ENCODE assay signal across 28 cellular contexts in genomic region chr9:8408575-8409190, GRCh38.
"Had no signal": no experiment of that assay in that cellular context is flagged by ENCODE, and none has a peak within 500 bp of the region (broad histone marks: within the 10 kb centered on the region; RNA-seq: fewer than 3 reads in every experiment).

No MANE protein-coding gene starts in this region.

- H2AFZ ChIP-seq: hepatocyte had no signal

- H3K36me3 ChIP-seq: colonic mucosa, esophagus muscularis mucosa, gastroesophageal sphincter, heart left ventricle, ovary, sigmoid colon, thoracic aorta, tibial nerve, upper lobe of left lung had no signal

- H3K4me3 ChIP-seq: colonic mucosa, esophagus muscularis mucosa, gastroesophageal sphincter, heart left ventricle, hepatocyte, ovary, psoas muscle, sigmoid colon, thoracic aorta, tibial nerve, upper lobe of left lung had no signal

- H3K79me2 ChIP-seq: hepatocyte had no signal

- H3K36me3 Mint-ChIP-seq: mesothelial cell of epicardium; naive thymus-derived CD4-positive, alpha-beta T cell; stimulated activated naive B cell treated with anti-CD40 and anti-IgM and Interleukin-4, amounts not matched to agents 10 μg/mL and 1 μg/mL and 100 μg/mL, for 72 hours had no signal

- ATAC-seq: foreskin keratinocyte; gastroesophageal sphincter; heart left ventricle; left lobe of liver; naive thymus-derived CD4-positive, alpha-beta T cell; psoas muscle; right cardiac atrium; stimulated activated naive B cell treated with anti-CD40 and anti-IgM and Interleukin-4, amounts not matched to agents 10 μg/mL and 1 μg/mL and 100 μg/mL, for 72 hours had no signal

- H3K4me3 Mint-ChIP-seq: dendritic cell treated with granulocyte-macrophage colony-stimulating factor and Interleukin-4, amounts not matched to agents 40 ng/mL and 50 ng/mL, for 4 days; endodermal cell; mesothelial cell of epicardium; naive thymus-derived CD4-positive, alpha-beta T cell; nephron; stimulated activated naive B cell treated with anti-CD40 and anti-IgM and Interleukin-4, amounts not matched to agents 10 μg/mL and 1 μg/mL and 100 μg/mL, for 72 hours; stimulated activated naive CD8-positive, alpha-beta T cell treated with anti-CD3 and anti-CD28 coated beads, Interleukin-15, Interleukin-2, amounts not matched to agents 100 ng/mL and 50 ng/mL, for 24 hours had no signal

- H3K9me3 Mint-ChIP-seq: dendritic cell treated with granulocyte-macrophage colony-stimulating factor and Interleukin-4, amounts not matched to agents 40 ng/mL and 50 ng/mL, for 4 days; endodermal cell; naive thymus-derived CD4-positive, alpha-beta T cell; nephron; stimulated activated naive B cell treated with anti-CD40 and anti-IgM and Interleukin-4, amounts not matched to agents 10 μg/mL and 1 μg/mL and 100 μg/mL, for 72 hours; stimulated activated naive CD8-positive, alpha-beta T cell treated with anti-CD3 and anti-CD28 coated beads, Interleukin-15, Interleukin-2, amounts not matched to agents 100 ng/mL and 50 ng/mL, for 24 hours had no signal

- DNase-seq: colonic mucosa; effector CD8-positive, alpha-beta T cell; endodermal cell; foreskin keratinocyte; heart left ventricle; kidney; mesenchymal stem cell; naive thymus-derived CD4-positive, alpha-beta T cell; occipital lobe; ovary; posterior cingulate gyrus; psoas muscle; right cardiac atrium; sigmoid colon; stimulated activated CD4-positive, alpha-beta T cell treated with anti-CD3 and anti-CD28 coated beads, Interleukin-4, amount 100 ng/mL, for 4 hours; stimulated activated naive B cell treated with anti-CD40 and anti-IgM and Interleukin-4, amounts not matched to agents 10 μg/mL and 1 μg/mL and 100 μg/mL, for 72 hours; upper lobe of left lung had no signal

- H3K27me3 Mint-ChIP-seq: dendritic cell treated with granulocyte-macrophage colony-stimulating factor and Interleukin-4, amounts not matched to agents 40 ng/mL and 50 ng/mL, for 4 days; stimulated activated naive B cell treated with anti-CD40 and anti-IgM and Interleukin-4, amounts not matched to agents 10 μg/mL and 1 μg/mL and 100 μg/mL, for 72 hours; stimulated activated naive CD8-positive, alpha-beta T cell treated with anti-CD3 and anti-CD28 coated beads, Interleukin-15, Interleukin-2, amounts not matched to agents 100 ng/mL and 50 ng/mL, for 24 hours had no signal

- H3K9me3 ChIP-seq: colonic mucosa, esophagus muscularis mucosa, gastroesophageal sphincter, heart left ventricle, ovary, psoas muscle, sigmoid colon, thoracic aorta, tibial nerve, upper lobe of left lung had no signal

- H3K27me3 ChIP-seq: colonic mucosa, esophagus muscularis mucosa, foreskin keratinocyte, gastroesophageal sphincter, heart left ventricle, hepatocyte, ovary, sigmoid colon, tibial nerve, upper lobe of left lung had no signal

- H3K27ac ChIP-seq: colonic mucosa, epithelial cell of prostate, esophagus muscularis mucosa, foreskin keratinocyte, gastroesophageal sphincter, heart left ventricle, hepatocyte, ovary, psoas muscle, sigmoid colon, thoracic aorta, tibial nerve, upper lobe of left lung had no signal

- H3K4me2 ChIP-seq: hepatocyte had no signal

- H3K27ac Mint-ChIP-seq: dendritic cell treated with granulocyte-macrophage colony-stimulating factor and Interleukin-4, amounts not matched to agents 40 ng/mL and 50 ng/mL, for 4 days; endodermal cell; naive thymus-derived CD4-positive, alpha-beta T cell; stimulated activated naive B cell treated with anti-CD40 and anti-IgM and Interleukin-4, amounts not matched to agents 10 μg/mL and 1 μg/mL and 100 μg/mL, for 72 hours; stimulated activated naive CD8-positive, alpha-beta T cell treated with anti-CD3 and anti-CD28 coated beads, Interleukin-15, Interleukin-2, amounts not matched to agents 100 ng/mL and 50 ng/mL, for 24 hours had no signal

- H3K4me1 ChIP-seq: colonic mucosa, esophagus muscularis mucosa, foreskin keratinocyte, gastroesophageal sphincter, heart left ventricle, psoas muscle, sigmoid colon, tibial nerve, upper lobe of left lung had no signal

- H3K4me1 Mint-ChIP-seq: stimulated activated naive B cell treated with anti-CD40 and anti-IgM and Interleukin-4, amounts not matched to agents 10 μg/mL and 1 μg/mL and 100 μg/mL, for 72 hours had no signal
